In genomic region chr19:17338440-17339078, GRCh38 we compare ENCODE assay signal across 10 cellular contexts. TPM values are rescaled to one million over a fixed set of nuclear protein-coding genes. Genes with fewer than 3 reads are reported as not detected.
DNase-seq lines count a peak whose midpoint lies in the region; ATAC-seq, FAIRE-seq and TF ChIP-seq lines count a peak whose summit lies in the region.
"Had no signal": no experiment of that assay in that cellular context is flagged by ENCODE, and none has a peak within 500 bp of the region (broad histone marks: within the 10 kb centered on the region; RNA-seq: fewer than 3 reads in every experiment).

No MANE protein-coding gene starts in this region.

- peaks cover 21% of the 10 kb centered on the region for H3K4me1 Mint-ChIP-seq in activated naive CD8-positive, alpha-beta T cell treated with anti-CD3 and anti-CD28 coated beads for 36 hours

- no peaks in the 10 kb centered on the region for H3K9me3 Mint-ChIP-seq in activated naive CD8-positive, alpha-beta T cell treated with anti-CD3 and anti-CD28 coated beads for 36 hours

- H3K9me3 ChIP-seq in cardiac muscle cell (ENCODE audit: low read depth) (no peaks in the 10 kb centered on the region), right atrium auricular region (no peaks in the 10 kb centered on the region), kidney (ENCODE audit: control insufficient read depth in 1 of 2, low read length in 2 of 2) (no peaks in the 10 kb centered on the region), upper lobe of left lung (no peaks in the 10 kb centered on the region)

- peak overlapping the region; percentile 65 for H3K4me3 ChIP-seq in cardiac muscle cell
- H3K4me3 ChIP-seq in right atrium auricular region, result peak overlapping the region in 1 of 2 donors; percentile 73
- H3K4me3 ChIP-seq in kidney (ENCODE audit: low read length in 2 of 2), result peak overlapping the region in 1 of 2 donors; percentile 95
- peak overlapping the region in 3 of 4 donors; percentile 61 to 91 (median 73) for H3K4me3 ChIP-seq in upper lobe of left lung

- no peak for TF ChIP-seq CTCF in cardiac muscle cell (IDR thresholded peaks at IDR 0.05; ENCODE audit: low read depth, low read length)
- no peak for TF ChIP-seq CTCF in right atrium auricular region (IDR thresholded peaks at IDR 0.05)
- TF ChIP-seq CTCF in kidney (IDR thresholded peaks at IDR 0.05; ENCODE audit: borderline replicate concordance, extremely low read depth, insufficient read depth), result no peak
- no peak for TF ChIP-seq CTCF in upper lobe of left lung (IDR thresholded peaks at IDR 0.05)

- H3K9ac ChIP-seq in kidney (ENCODE audit: low read length in 2 of 2), result no peak overlapping the region

- H3K4me1 ChIP-seq in cardiac muscle cell (ENCODE audit: low read depth) (peaks cover 4% of the 10 kb centered on the region), right atrium auricular region (peaks cover 0 to 37% of the 10 kb centered on the region in 2 donors), kidney (ENCODE audit: control insufficient read depth in 1 of 2, insufficient read depth in 1 of 2, low read depth in 1 of 2, low read length in 2 of 2) (peaks cover 0 to 24% of the 10 kb centered on the region in 2 donors), upper lobe of left lung (peaks cover 28 to 41% (median 30%) of the 10 kb centered on the region in 4 donors)

- peak overlapping the region; percentile 94 for H3K4me3 Mint-ChIP-seq in activated naive CD8-positive, alpha-beta T cell treated with anti-CD3 and anti-CD28 coated beads for 36 hours

- no peaks in the 10 kb centered on the region for H3K27me3 Mint-ChIP-seq in activated naive CD8-positive, alpha-beta T cell treated with anti-CD3 and anti-CD28 coated beads for 36 hours

- TF ChIP-seq POLR2A in upper lobe of left lung (IDR thresholded peaks at IDR 0.05), result no peak

- H3K36me3 ChIP-seq in cardiac muscle cell (no peaks in the 10 kb centered on the region), right atrium auricular region (no peaks in the 10 kb centered on the region), kidney (ENCODE audit: control insufficient read depth in 1 of 2, insufficient read depth in 2 of 2, low read length in 2 of 2) (no peaks in the 10 kb centered on the region), upper lobe of left lung (peaks cover 0 to 10% (median 4%) of the 10 kb centered on the region in 4 donors)

- no peak for TF ChIP-seq EP300 in upper lobe of left lung (IDR thresholded peaks at IDR 0.05)

- FAIRE-seq in kidney (lab: Jason Lieb, UNC), result no peak
- FAIRE-seq: endometrium had no signal

- DNase-seq in cardiac muscle cell (ENCODE audit: low read depth in 1 of 2, low spot score in 1 of 2), result no peak
- DNase-seq in right atrium auricular region (ENCODE audit: low spot score), result no peak
- DNase-seq in activated naive CD8-positive, alpha-beta T cell treated with anti-CD3 and anti-CD28 coated beads for 36 hours, result no peak
- DNase-seq in kidney, result peak; percentile 83
- peak in 1 of 2 donors; percentile 84 for DNase-seq in upper lobe of left lung
- DNase-seq in head of caudate nucleus, result no peak
- DNase-seq in hippocampal formation (lab: John Stamatoyannopoulos, UW), result no peak
- DNase-seq: DMS79 had no signal

- no peaks in the 10 kb centered on the region for H3K27me3 ChIP-seq in cardiac muscle cell
- no peaks in the 10 kb centered on the region for H3K27me3 ChIP-seq in right atrium auricular region
- H3K27me3 ChIP-seq in upper lobe of left lung, result no peaks in the 10 kb centered on the region

- WGBS in upper lobe of left lung, 2 donors, result 92 to 94% methylated on average over 26 to 28 of the region's 29 CpGs

- H3K27ac Mint-ChIP-seq in activated naive CD8-positive, alpha-beta T cell treated with anti-CD3 and anti-CD28 coated beads for 36 hours, result no peak overlapping the region

- intact Hi-C loops in kidney (cut with DNase I) (loop anchor here (10.0 kb wide), 1 partner anchor 126 kb away; the partner anchor contains the start of gene NXNL1), head of caudate nucleus (cut with DNase I) (no loop called here)

- H3K27ac ChIP-seq in cardiac muscle cell, result no peak overlapping the region
- H3K27ac ChIP-seq in right atrium auricular region, result no peak overlapping the region
- no peak overlapping the region for H3K27ac ChIP-seq in kidney (ENCODE audit: low read depth in 2 of 2, low read length in 2 of 2)
- H3K27ac ChIP-seq in upper lobe of left lung, result no peak overlapping the region

- no peak for ATAC-seq in upper lobe of left lung (ENCODE audit: low FRiP score in 2 of 2)
- ATAC-seq in HG02840 (IDR thresholded peaks at IDR 0.05; ENCODE audit: low FRiP score, unreplicated experiment), result no peak

- peaks cover 6% of the 10 kb centered on the region for H3K36me3 Mint-ChIP-seq in activated naive CD8-positive, alpha-beta T cell treated with anti-CD3 and anti-CD28 coated beads for 36 hours

RNA-seq across cellular contexts. Expression of gene GTPBP3, which starts 1.2 kb away (rescaled TPM):
- total RNA-seq in cardiac muscle cell, result 78.6 and 95.6 TPM in 2 replicates
- polyA plus RNA-seq in cardiac muscle cell, result 34.9 and 53.4 TPM in 2 replicates
- 10 to 100 TPM in 1 of 2 donors, 1 to 10 TPM in 1; 6.0 to 16.8 TPM for total RNA-seq in right atrium auricular region
- 10 to 100 TPM; 49.0 to 49.6 TPM for total RNA-seq in activated naive CD8-positive, alpha-beta T cell treated with anti-CD3 and anti-CD28 coated beads for 36 hours
- total RNA-seq in kidney, result 20.4 TPM
- polyA plus RNA-seq in kidney (ENCODE audit: insufficient read depth, low read depth, low replicate concordance), result 11.0 TPM
- total RNA-seq in upper lobe of left lung, result 10 to 100 TPM; 14.9 to 95.3 (median 26.4) TPM

RNA-seq across cellular contexts. Expression of gene ANO8, which starts 3.9 kb away (rescaled TPM):
- total RNA-seq in cardiac muscle cell (14.4 and 21.1 TPM in 2 replicates), right atrium auricular region (1 to 10 TPM; 4.2 to 5.2 TPM), kidney (12.1 TPM), upper lobe of left lung (10 to 100 TPM in 4 of 6 donors, 1 to 10 TPM in 2; 9.0 to 45.1 (median 16.4) TPM)
- polyA plus RNA-seq in cardiac muscle cell (2.8 and 3.6 TPM in 2 replicates), kidney (ENCODE audit: insufficient read depth, low read depth, low replicate concordance) (3.0 TPM)
- 1 to 10 TPM; 2.5 to 2.7 TPM for total RNA-seq in activated naive CD8-positive, alpha-beta T cell treated with anti-CD3 and anti-CD28 coated beads for 36 hours

RNA-seq across cellular contexts. Expression of gene DDA1, which starts 29.2 kb away (rescaled TPM):
- total RNA-seq in cardiac muscle cell (45.4 and 47.6 TPM in 2 replicates), right atrium auricular region (10 to 100 TPM; 22.2 to 40.1 TPM), kidney (27.7 TPM), upper lobe of left lung (10 to 100 TPM; 11.5 to 42.8 (median 28.4) TPM)
- polyA plus RNA-seq in cardiac muscle cell (53.3 and 55.2 TPM in 2 replicates), kidney (ENCODE audit: insufficient read depth, low read depth, low replicate concordance) (35.9 TPM)
- 10 to 100 TPM; 41.0 to 43.6 TPM for total RNA-seq in activated naive CD8-positive, alpha-beta T cell treated with anti-CD3 and anti-CD28 coated beads for 36 hours

RNA-seq across cellular contexts. Expression of gene MRPL34, which starts 32.9 kb away (rescaled TPM):
- total RNA-seq in cardiac muscle cell (274 and 304 TPM in 2 replicates), right atrium auricular region (100 to 1,000 TPM; 203 to 254 TPM), kidney (59.3 TPM), upper lobe of left lung (100 to 1,000 TPM in 5 of 6 donors, 10 to 100 TPM in 1; 98.3 to 176 (median 122) TPM)
- polyA plus RNA-seq in cardiac muscle cell (172 and 184 TPM in 2 replicates), kidney (ENCODE audit: insufficient read depth, low read depth, low replicate concordance) (369 TPM)
- 100 to 1,000 TPM; 122 to 128 TPM for total RNA-seq in activated naive CD8-positive, alpha-beta T cell treated with anti-CD3 and anti-CD28 coated beads for 36 hours

RNA-seq across cellular contexts. Expression of gene ABHD8, which starts 35.3 kb away (rescaled TPM):
- 41.6 and 50.6 TPM in 2 replicates for total RNA-seq in cardiac muscle cell
- 38.1 and 46.8 TPM in 2 replicates for polyA plus RNA-seq in cardiac muscle cell
- total RNA-seq in right atrium auricular region, result 10 to 100 TPM; 11.8 to 15.8 TPM
- total RNA-seq in activated naive CD8-positive, alpha-beta T cell treated with anti-CD3 and anti-CD28 coated beads for 36 hours, result 1 to 10 TPM; 4.1 to 4.9 TPM
- 9.6 TPM for total RNA-seq in kidney
- polyA plus RNA-seq in kidney (ENCODE audit: insufficient read depth, low read depth, low replicate concordance), result 20.0 TPM
- 10 to 100 TPM; 19.7 to 23.4 (median 21.2) TPM for total RNA-seq in upper lobe of left lung
